Comparison of ENCODE assay signal across 8 cellular contexts in genomic region chr19:38375098-38375493, GRCh38. TPM values are rescaled to one million over a fixed set of nuclear protein-coding genes. Genes with fewer than 3 reads are reported as not detected.
A peak's percentile ranks its signal among the peaks of the same experiment; 100 is the strongest.
DNase-seq lines count a peak whose midpoint lies in the region; ATAC-seq and TF ChIP-seq lines count a peak whose summit lies in the region.

No MANE protein-coding gene starts in this region.

- H3K4me3 Mint-ChIP-seq in activated T-cell treated with anti-CD3 and anti-CD28 coated beads, Interleukin-2, amount 50 U/mL, for 72 hours = peak overlapping the region; percentile 94 to 96

- H3K4me1 Mint-ChIP-seq in activated T-cell treated with anti-CD3 and anti-CD28 coated beads, Interleukin-2, amount 50 U/mL, for 72 hours (ENCODE audit: low read depth) = peaks cover 44% of the 10 kb centered on the region

- H3K4me3 ChIP-seq in adrenal gland = peak overlapping the region; percentile 26 to 76 (median 67)
- peak overlapping the region; percentile 80 for H3K4me3 ChIP-seq in suprapubic skin

- H3K27me3 Mint-ChIP-seq in activated T-cell treated with anti-CD3 and anti-CD28 coated beads, Interleukin-2, amount 50 U/mL, for 72 hours (ENCODE audit: low read depth) = no peaks in the 10 kb centered on the region

- H3K4me1 ChIP-seq in adrenal gland (replicated peaks in 1 of 2) = peaks cover 13 to 21% of the 10 kb centered on the region in 2 donors
- H3K4me1 ChIP-seq in suprapubic skin = peaks cover 30% of the 10 kb centered on the region

- no peak for TF ChIP-seq EP300 in suprapubic skin (IDR thresholded peaks at IDR 0.05)

- H3K27ac ChIP-seq in adrenal gland = peak overlapping the region in 4 of 5 donors; percentile 75 to 95 (median 89)
- H3K27ac ChIP-seq in suprapubic skin = peak overlapping the region; percentile 91

- WGBS in adrenal gland, 4 donors = 1 to 4% (median 2%) methylated on average over 18 of the region's 18 CpGs
- 3% methylated on average over 18 of the region's 18 CpGs for WGBS in suprapubic skin

- ATAC-seq in activated T-cell treated with anti-CD3 and anti-CD28 coated beads, Interleukin-2, amount 50 U/mL, for 72 hours (replicated peaks in 1 of 2) = peak in 1 of 2 donors; percentile 0
- no peak for ATAC-seq in HG02852 (IDR thresholded peaks at IDR 0.05; ENCODE audit: unreplicated experiment)
- ATAC-seq in HG02885 (IDR thresholded peaks at IDR 0.05; ENCODE audit: poor library complexity, unreplicated experiment) = no peak

- TF ChIP-seq CTCF in adrenal gland (IDR thresholded peaks at IDR 0.05) (no peak), suprapubic skin (IDR thresholded peaks at IDR 0.05) (no peak)

- intact Hi-C loops in adrenal gland (cut with DNase I) = no loop called here

- peaks cover 15 to 20% of the 10 kb centered on the region in 2 donors for H3K36me3 Mint-ChIP-seq in activated T-cell treated with anti-CD3 and anti-CD28 coated beads, Interleukin-2, amount 50 U/mL, for 72 hours (ENCODE audit: insufficient read depth in 2 of 2)

- no peaks in the 10 kb centered on the region for H3K27me3 ChIP-seq in adrenal gland
- H3K27me3 ChIP-seq in suprapubic skin = no peaks in the 10 kb centered on the region

- H3K9me3 ChIP-seq in adrenal gland (replicated peaks in 1 of 3) (no peaks in the 10 kb centered on the region), suprapubic skin (no peaks in the 10 kb centered on the region)

- no peak for DNase-seq in activated T-cell treated with anti-CD3 and anti-CD28 coated beads, Interleukin-2, amount 50 U/mL, for 72 hours
- no peak for DNase-seq in activated T-cell treated with anti-CD3 and anti-CD28 coated beads, Interleukin-2, amount 50 U/mL, for 48 hours
- DNase-seq in adrenal gland (no peak), iris pigment epithelial cell (ENCODE audit: low read depth) (peak; percentile 38), suprapubic skin (ENCODE audit: low spot score in 2 of 2) (no peak)
- no peak for DNase-seq in NK-92 treated with Interleukin-12 subunit alpha and Interleukin-12 subunit beta, amount 100 ng/mL, for 24 hours (lab: John Stamatoyannopoulos, UW)

- H3K9me3 Mint-ChIP-seq in activated T-cell treated with anti-CD3 and anti-CD28 coated beads, Interleukin-2, amount 50 U/mL, for 72 hours = no peaks in the 10 kb centered on the region

- TF ChIP-seq POLR2A in adrenal gland (IDR thresholded peaks at IDR 0.05) (no peak), suprapubic skin (IDR thresholded peaks at IDR 0.05) (no peak)

- peaks cover 0 to 20% of the 10 kb centered on the region in 2 donors for H3K36me3 ChIP-seq in adrenal gland (replicated peaks in 1 of 2)
- peaks cover 30% of the 10 kb centered on the region for H3K36me3 ChIP-seq in suprapubic skin

- H3K27ac Mint-ChIP-seq in activated T-cell treated with anti-CD3 and anti-CD28 coated beads, Interleukin-2, amount 50 U/mL, for 72 hours = peak overlapping the region; percentile 99

RNA-seq across cellular contexts. Expression of gene PSMD8, which starts 0.7 kb away (rescaled TPM):
- total RNA-seq in activated T-cell treated with anti-CD3 and anti-CD28 coated beads, Interleukin-2, amount 50 U/mL, for 72 hours = 100 to 1,000 TPM; 136 to 168 TPM
- total RNA-seq in adrenal gland (100 to 1,000 TPM; 121 to 330 (median 205) TPM), suprapubic skin (100 to 1,000 TPM; 190 to 303 (median 296) TPM)
- polyA plus RNA-seq in adrenal gland = 100 to 1,000 TPM in 1 of 3 donors, 10 to 100 TPM in 2; 53.1 to 268 (median 64.5) TPM

RNA-seq across cellular contexts. Expression of gene GGN, which starts 12.7 kb away (rescaled TPM):
- 1 to 10 TPM in 1 of 2 donors, under 1 TPM in 1; 0.43 to 1.4 TPM for total RNA-seq in activated T-cell treated with anti-CD3 and anti-CD28 coated beads, Interleukin-2, amount 50 U/mL, for 72 hours
- 1 to 10 TPM in 1 of 8 donors, under 1 TPM in 5, not detected in 2; 0.57 to 1.4 (median 0.78) TPM for total RNA-seq in adrenal gland
- 1 to 10 TPM in 1 of 3 donors, under 1 TPM in 1, not detected in 1; 0.88 to 1.6 TPM for polyA plus RNA-seq in adrenal gland
- total RNA-seq in suprapubic skin = under 1 TPM in 3 of 4 donors, not detected in 1; 0.26 to 0.68 (median 0.60) TPM

RNA-seq across cellular contexts. Expression of gene SPRED3, which starts 13.4 kb away (rescaled TPM):
- total RNA-seq in activated T-cell treated with anti-CD3 and anti-CD28 coated beads, Interleukin-2, amount 50 U/mL, for 72 hours = 1 to 10 TPM; 1.7 to 4.2 TPM
- 1 to 10 TPM in 3 of 8 donors, under 1 TPM in 4, not detected in 1; 0.09 to 3.3 (median 0.55) TPM for total RNA-seq in adrenal gland
- 1 to 10 TPM; 1.4 TPM for polyA plus RNA-seq in adrenal gland
- 1 to 10 TPM in 2 of 4 donors, under 1 TPM in 2; 0.44 to 3.5 (median 1.2) TPM for total RNA-seq in suprapubic skin

RNA-seq across cellular contexts. Expression of gene FAM98C, which starts 27.8 kb away (rescaled TPM):
- 10 to 100 TPM; 41.0 to 45.1 TPM for total RNA-seq in activated T-cell treated with anti-CD3 and anti-CD28 coated beads, Interleukin-2, amount 50 U/mL, for 72 hours
- 10 to 100 TPM; 13.4 to 33.5 (median 17.0) TPM for total RNA-seq in adrenal gland
- 10 to 100 TPM in 2 of 3 donors, 1 to 10 TPM in 1; 5.3 to 25.7 (median 20.8) TPM for polyA plus RNA-seq in adrenal gland
- total RNA-seq in suprapubic skin = 10 to 100 TPM; 32.6 to 45.6 (median 36.7) TPM

RNA-seq across cellular contexts. Expression of gene CATSPERG, which starts 39.5 kb away (rescaled TPM):
- total RNA-seq in activated T-cell treated with anti-CD3 and anti-CD28 coated beads, Interleukin-2, amount 50 U/mL, for 72 hours = 1 to 10 TPM; 6.4 to 6.7 TPM
- total RNA-seq in adrenal gland (1 to 10 TPM in 7 of 8 donors, under 1 TPM in 1; 0.30 to 8.8 (median 3.2) TPM), suprapubic skin (10 to 100 TPM in 2 of 4 donors, 1 to 10 TPM in 2; 4.1 to 26.3 (median 13.8) TPM)
- 1 to 10 TPM; 1.5 to 3.7 (median 2.1) TPM for polyA plus RNA-seq in adrenal gland
